8 cellular contexts compared by ENCODE assay signal in the genomic region with DNA sequence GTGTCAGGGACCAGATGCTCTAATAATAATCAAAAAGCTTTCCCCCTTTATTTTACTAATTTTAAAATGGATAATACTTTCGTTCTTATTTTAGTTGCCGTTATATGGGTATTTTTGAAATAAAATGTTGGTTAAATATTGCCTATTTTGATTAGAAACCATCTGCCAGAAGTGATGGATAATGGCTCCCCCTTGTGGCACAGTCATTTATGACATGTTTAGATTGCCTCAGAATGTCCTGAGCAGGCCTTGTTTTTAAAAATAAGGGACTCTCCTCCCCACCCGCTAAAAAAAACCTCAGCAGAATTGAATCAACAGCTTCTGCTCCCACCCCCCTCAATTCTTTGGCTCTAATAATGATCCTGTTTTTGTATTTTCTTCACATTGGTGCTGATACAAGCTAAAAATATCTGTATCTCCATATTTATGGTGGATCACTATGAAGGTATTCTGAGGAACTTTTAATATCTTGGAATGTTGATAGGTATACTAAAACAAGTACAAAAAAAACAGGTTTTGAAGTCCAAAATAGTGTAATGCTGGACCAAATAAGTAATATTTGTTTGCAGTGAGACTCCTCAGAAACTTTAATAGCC. TPM values are rescaled to one million over a fixed set of nuclear protein-coding genes. Genes with fewer than 3 reads are reported as not detected.
DNase-seq lines count a peak whose midpoint lies in the region; ATAC-seq and TF ChIP-seq lines count a peak whose summit lies in the region.

No MANE protein-coding gene starts in this region.

- H3K27me3 Mint-ChIP-seq in activated naive CD4-positive, alpha-beta T cell treated with anti-CD3 and anti-CD28 coated beads, Interleukin-2, amount 50 U/mL, for 24 hours, result no peaks in the 10 kb centered on the region
- peaks cover 2% of the 10 kb centered on the region for H3K27me3 Mint-ChIP-seq in glutamatergic neuron (ENCODE audit: unreplicated experiment)
- H3K27me3 Mint-ChIP-seq in progenitor cell of endocrine pancreas, result no peaks in the 10 kb centered on the region

- H3K4me1 Mint-ChIP-seq in activated naive CD4-positive, alpha-beta T cell treated with anti-CD3 and anti-CD28 coated beads, Interleukin-2, amount 50 U/mL, for 24 hours, result peaks cover 50% of the 10 kb centered on the region
- peaks cover 4% of the 10 kb centered on the region for H3K4me1 Mint-ChIP-seq in glutamatergic neuron (ENCODE audit: low read depth, unreplicated experiment)
- peaks cover 6% of the 10 kb centered on the region for H3K4me1 Mint-ChIP-seq in progenitor cell of endocrine pancreas (ENCODE audit: low read depth)

- H3K9me3 ChIP-seq in aorta (ENCODE audit: control insufficient read depth, low read length), result no peaks in the 10 kb centered on the region

- H3K36me3 Mint-ChIP-seq in activated naive CD4-positive, alpha-beta T cell treated with anti-CD3 and anti-CD28 coated beads, Interleukin-2, amount 50 U/mL, for 24 hours, result no peaks in the 10 kb centered on the region
- no peaks in the 10 kb centered on the region for H3K36me3 Mint-ChIP-seq in glutamatergic neuron (ENCODE audit: unreplicated experiment)
- H3K36me3 Mint-ChIP-seq in progenitor cell of endocrine pancreas (ENCODE audit: insufficient read depth), result no peaks in the 10 kb centered on the region

- TF ChIP-seq CTCF in GM12865 (IDR thresholded peaks at IDR 0.05; ENCODE audit: insufficient read depth, low read depth, low read length, missing control alignments) (peak; percentile 66), glutamatergic neuron (IDR thresholded peaks at IDR 0.05; ENCODE audit: partially characterized antibody, unreplicated experiment) (peak; percentile 89), progenitor cell of endocrine pancreas (IDR thresholded peaks at IDR 0.05; ENCODE audit: unreplicated experiment) (peak; percentile 93)

- intact Hi-C loops in aorta (cut with DNase I), result loop anchor here (2.0 to 5.0 kb wide), 2 partner anchors 107 kb away; no protein-coding TSS in a partner anchor

- no peaks in the 10 kb centered on the region for H3K27me3 ChIP-seq in aorta (ENCODE audit: control insufficient read depth in 1 of 2, insufficient read depth in 2 of 2, low read length in 1 of 2)

- DNase-seq in GM12865 (ENCODE audit: low read depth) (peak; percentile 85), LoVo (ENCODE audit: low spot score) (peak; percentile 79), SK-MEL-5 (ENCODE audit: low read depth, low spot score) (peak; percentile 81), glutamatergic neuron (peak; percentile 36), progenitor cell of endocrine pancreas (ENCODE audit: low spot score, unreplicated experiment) (peak; percentile 46), aorta (no peak)

- peaks cover 0 to 4% of the 10 kb centered on the region in 2 donors for H3K4me1 ChIP-seq in aorta (ENCODE audit: control insufficient read depth in 1 of 2, insufficient read depth in 2 of 2, low read length in 2 of 2)

- 0 to 1% methylated on average over 3 of the region's 3 CpGs for WGBS in aorta, 2 donors

- H3K4me3 ChIP-seq in GM12865 (ENCODE audit: low read depth, low read length) (no peak overlapping the region), aorta (ENCODE audit: low read length in 2 of 2) (no peak overlapping the region)

- in situ Hi-C loops in SK-MEL-5 (cut with HindIII; ENCODE audit: low pct_unique_long_range_greater_than_20kb, low sequenced_read_pairs), result no loop called here

- no peak overlapping the region for H3K27ac ChIP-seq in aorta (ENCODE audit: low read depth in 1 of 2, low read length in 2 of 2)

- H3K27ac Mint-ChIP-seq in activated naive CD4-positive, alpha-beta T cell treated with anti-CD3 and anti-CD28 coated beads, Interleukin-2, amount 50 U/mL, for 24 hours, result peak overlapping the region; percentile 80
- H3K27ac Mint-ChIP-seq in glutamatergic neuron (ENCODE audit: unreplicated experiment), result no peak overlapping the region
- no peak overlapping the region for H3K27ac Mint-ChIP-seq in progenitor cell of endocrine pancreas

- H3K4me3 Mint-ChIP-seq in activated naive CD4-positive, alpha-beta T cell treated with anti-CD3 and anti-CD28 coated beads, Interleukin-2, amount 50 U/mL, for 24 hours, result no peak overlapping the region
- no peak overlapping the region for H3K4me3 Mint-ChIP-seq in glutamatergic neuron (ENCODE audit: unreplicated experiment)
- no peak overlapping the region for H3K4me3 Mint-ChIP-seq in progenitor cell of endocrine pancreas (ENCODE audit: low read depth)

- H3K36me3 ChIP-seq in aorta (ENCODE audit: control insufficient read depth in 1 of 2, insufficient read depth in 2 of 2, low read length in 1 of 2), result no peaks in the 10 kb centered on the region

- no peaks in the 10 kb centered on the region for H3K9me3 Mint-ChIP-seq in activated naive CD4-positive, alpha-beta T cell treated with anti-CD3 and anti-CD28 coated beads, Interleukin-2, amount 50 U/mL, for 24 hours
- no peaks in the 10 kb centered on the region for H3K9me3 Mint-ChIP-seq in glutamatergic neuron (ENCODE audit: unreplicated experiment)
- no peaks in the 10 kb centered on the region for H3K9me3 Mint-ChIP-seq in progenitor cell of endocrine pancreas (ENCODE audit: low read depth)

- ATAC-seq in aorta (ENCODE audit: low FRiP score), result peak; percentile 88
- no peak for ATAC-seq in GM19324 (IDR thresholded peaks at IDR 0.05; ENCODE audit: low FRiP score, unreplicated experiment)

RNA-seq across cellular contexts. Expression of a gene that starts 38.8 kb away (rescaled TPM):
- total RNA-seq in SK-MEL-5 (2014; rRNA removed; shearing (Covaris generic)), result 60.3 and 62.5 TPM in 2 replicates
- polyA plus RNA-seq in SK-MEL-5 (2015; cell fraction: cytosol; rRNA removed), result 30.1 and 32.0 TPM in 2 replicates
- polyA plus RNA-seq in SK-MEL-5 (2015; cell fraction: nucleus; rRNA removed), result 14.3 and 23.0 TPM in 2 replicates
- total RNA-seq in glutamatergic neuron (ENCODE audit: unreplicated experiment), result 18.9 TPM
- 17.9 and 20.7 TPM in 2 replicates for total RNA-seq in progenitor cell of endocrine pancreas
- total RNA-seq in aorta, result 10 to 100 TPM; 11.0 to 12.7 TPM
- 10 to 100 TPM; 14.3 to 16.8 TPM for polyA plus RNA-seq in aorta

RNA-seq across cellular contexts. Expression of a gene that starts 39.2 kb away (rescaled TPM):
- 23.2 and 32.2 TPM in 2 replicates for total RNA-seq in SK-MEL-5 (2014; rRNA removed; shearing (Covaris generic))
- 19.9 and 24.6 TPM in 2 replicates for polyA plus RNA-seq in SK-MEL-5 (2015; cell fraction: cytosol; rRNA removed)
- polyA plus RNA-seq in SK-MEL-5 (2015; cell fraction: nucleus; rRNA removed), result 28.2 and 51.9 TPM in 2 replicates
- total RNA-seq in glutamatergic neuron (ENCODE audit: unreplicated experiment) (15.1 TPM), progenitor cell of endocrine pancreas (12.3 and 13.0 TPM in 2 replicates), aorta (10 to 100 TPM; 38.0 to 38.4 TPM)
- 10 to 100 TPM in 1 of 2 donors, 1 to 10 TPM in 1; 8.8 to 14.1 TPM for polyA plus RNA-seq in aorta

Comparison
In these comparisons a context has a peak if more than half of its experiments do, and no peak if none do; other contexts are left out.
1. DNase-seq: peak in GM12865 (single experiment), LoVo (single experiment), SK-MEL-5 (single experiment), glutamatergic neuron (single experiment) and progenitor cell of endocrine pancreas (single experiment); none in aorta (0 of 2).
2. Peak in every context shown above with its lines, with median percentiles within 50 percentile points of each other: CTCF ChIP-seq.